In the genomic region with DNA sequence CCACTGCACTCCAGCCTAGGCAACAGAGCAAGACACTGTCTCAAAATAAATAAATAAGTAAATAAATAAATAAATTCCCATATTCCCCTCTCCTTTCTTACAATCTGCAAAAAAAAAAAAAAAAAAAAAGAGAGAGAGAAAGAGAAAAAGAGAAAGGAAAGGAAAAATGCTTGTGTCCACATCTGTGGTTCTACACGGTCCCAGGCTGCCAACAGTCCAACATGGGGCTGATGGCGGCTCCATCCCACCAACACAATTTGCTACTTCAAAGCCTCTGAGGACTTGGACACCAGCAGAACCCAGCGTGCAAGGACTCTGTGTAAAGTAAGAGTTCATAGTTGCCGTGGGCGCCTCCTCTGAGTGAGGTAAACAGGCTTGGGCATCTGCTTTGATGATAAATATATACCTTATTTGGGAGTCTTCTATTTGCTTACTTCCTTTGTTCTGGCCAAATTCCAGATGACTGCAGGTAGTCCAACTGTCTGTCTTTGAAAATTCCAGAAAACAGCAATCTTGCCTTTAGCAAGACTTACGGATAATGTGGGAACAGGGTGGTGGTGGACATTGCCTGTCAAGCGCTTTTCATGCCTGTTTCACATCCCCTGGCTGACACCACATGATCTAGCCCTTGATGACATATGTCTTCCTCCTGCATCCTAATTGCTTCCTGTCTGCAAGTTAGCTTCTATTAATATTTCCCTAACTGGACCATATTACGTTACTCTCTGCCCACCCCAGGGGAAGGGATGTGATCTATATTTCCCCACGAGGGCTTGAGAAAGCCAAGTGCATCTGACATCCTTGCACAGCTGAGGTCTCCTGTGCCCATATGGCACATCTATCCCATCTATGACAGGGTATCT, we compare ENCODE assay signal across 8 cellular contexts. TPM values are rescaled to one million over a fixed set of nuclear protein-coding genes. Genes with fewer than 3 reads are reported as not detected.
A peak's percentile ranks its signal among the peaks of the same experiment; 100 is the strongest.
DNase-seq lines count a peak whose midpoint lies in the region; ATAC-seq and FAIRE-seq lines count a peak whose summit lies in the region.

No MANE protein-coding gene starts in this region.

- peaks cover 76% of the 10 kb centered on the region for H3K4me1 ChIP-seq in CD4-positive, CD25-positive, alpha-beta regulatory T cell (ENCODE audit: control insufficient read depth, insufficient read depth, low read length, poor library complexity, severe bottlenecking)

- H3K9me3 Mint-ChIP-seq in CD4-positive, CD25-positive, alpha-beta regulatory T cell = no peaks in the 10 kb centered on the region

- peak overlapping the region; percentile 73 to 97 (median 93) for H3K27ac Mint-ChIP-seq in CD4-positive, CD25-positive, alpha-beta regulatory T cell

- peaks cover 6% of the 10 kb centered on the region for H3K36me3 ChIP-seq in CD4-positive, CD25-positive, alpha-beta regulatory T cell (ENCODE audit: control insufficient read depth, insufficient read depth, low read length)

- H3K4me3 Mint-ChIP-seq in CD4-positive, CD25-positive, alpha-beta regulatory T cell = peak overlapping the region; percentile 50 to 88 (median 65)

- H3K4me1 Mint-ChIP-seq in CD4-positive, CD25-positive, alpha-beta regulatory T cell = peaks cover 15 to 88% (median 59%) of the 10 kb centered on the region in 4 donors

- ATAC-seq in CD4-positive, CD25-positive, alpha-beta regulatory T cell (ENCODE audit: low read depth in 2 of 2) = peak; percentile 33 to 47
- ATAC-seq in HG03469 (IDR thresholded peaks at IDR 0.05; ENCODE audit: unreplicated experiment) = peak; percentile 37
- no peak for ATAC-seq in GM19395 (IDR thresholded peaks at IDR 0.05; ENCODE audit: unreplicated experiment)

- H3K36me3 Mint-ChIP-seq in CD4-positive, CD25-positive, alpha-beta regulatory T cell = peaks cover 23% of the 10 kb centered on the region

- H3K27me3 Mint-ChIP-seq in CD4-positive, CD25-positive, alpha-beta regulatory T cell = no peaks in the 10 kb centered on the region

- no peaks in the 10 kb centered on the region for H3K27me3 ChIP-seq in CD4-positive, CD25-positive, alpha-beta regulatory T cell (ENCODE audit: control insufficient read depth, insufficient read depth, low read length)

- peak in 1 of 3 donors; percentile 29 for DNase-seq in CD4-positive, CD25-positive, alpha-beta regulatory T cell
- peak; percentile 25 for DNase-seq in GM19238 (ENCODE audit: insufficient read length, low spot score)
- DNase-seq in dermis microvascular lymphatic vessel endothelial cell (ENCODE audit: low read depth in 2 of 2) = peak; percentile 4 to 20
- DNase-seq in urothelium cell line (ENCODE audit: low spot score) = no peak
- DNase-seq in epidermal melanocyte (ENCODE audit: insufficient read length, low spot score) = no peak
- DNase-seq in activated gamma-delta T cell treated with Interleukin-2 at 50 U/mL for 16 hours = no peak

- no peaks in the 10 kb centered on the region for H3K9me3 ChIP-seq in CD4-positive, CD25-positive, alpha-beta regulatory T cell (ENCODE audit: control insufficient read depth in 2 of 2, low read length in 2 of 2)

- no peak for FAIRE-seq in urothelium cell line (lab: Jason Lieb, UNC)

- peak overlapping the region; percentile 47 for H3K27ac ChIP-seq in CD4-positive, CD25-positive, alpha-beta regulatory T cell (ENCODE audit: insufficient read depth, low read length, poor library complexity, severe bottlenecking)

- H3K4me3 ChIP-seq in CD4-positive, CD25-positive, alpha-beta regulatory T cell (ENCODE audit: low read depth, low read length) = peak overlapping the region; percentile 57

RNA-seq across cellular contexts. Expression of gene LITAF, which starts 10.1 kb away (rescaled TPM):
- total RNA-seq in CD4-positive, CD25-positive, alpha-beta regulatory T cell = 281 TPM
- polyA plus RNA-seq in CD4-positive, CD25-positive, alpha-beta regulatory T cell = 100 to 1,000 TPM; 628 to 696 (median 645) TPM
- total RNA-seq in dermis microvascular lymphatic vessel endothelial cell = 0.90 and 3.8 TPM in 2 replicates

Comparison
In these comparisons a context has a peak if more than half of its experiments do, and no peak if none do; other contexts are left out.
1. DNase-seq: peak in GM19238 (single experiment) and dermis microvascular lymphatic vessel endothelial cell (2 of 2); none in urothelium cell line (single experiment), epidermal melanocyte (single experiment) and activated gamma-delta T cell treated with Interleukin-2 at 50 U/mL for 16 hours (single experiment).
2. RNA of gene LITAF, which starts 10.1 kb away (total RNA-seq): 281 TPM in CD4-positive, CD25-positive, alpha-beta regulatory T cell (single experiment); 0.90 to 3.8 TPM in dermis microvascular lymphatic vessel endothelial cell; every median in the first group is over 10 times any median in the second.